In genomic region chr1:22710688-22711024, GRCh38 we compare ENCODE assay signal across 8 cellular contexts. TPM values are rescaled to one million over a fixed set of nuclear protein-coding genes. Genes with fewer than 3 reads are reported as not detected.
A peak's percentile ranks its signal among the peaks of the same experiment; 100 is the strongest.
DNase-seq lines count a peak whose midpoint lies in the region; ATAC-seq and TF ChIP-seq lines count a peak whose summit lies in the region.

Gene EPHB2, plus strand, starts transcription at chr1:22710839. Its CDS starts 144 bp downstream, at chr1:22710983.

- peaks cover 12% of the 10 kb centered on the region for H3K27me3 ChIP-seq in neural progenitor cell

- no peak for TF ChIP-seq CTCF in fibroblast of villous mesenchyme (IDR thresholded peaks at IDR 0.05; ENCODE audit: insufficient read depth, low read depth, low read length)
- no peak for TF ChIP-seq CTCF in neural progenitor cell (IDR thresholded peaks at IDR 0.05)

- no peak within 1 kb of the TSS for H3K27ac ChIP-seq in neural progenitor cell

- H2AFZ ChIP-seq in neural progenitor cell (replicated peaks) = peak within 1 kb of the TSS; percentile 50

- peaks cover 43% of the 10 kb centered on the region for H4K20me1 ChIP-seq in neural progenitor cell (ENCODE audit: low read depth)

- no peaks in the 10 kb centered on the region for H3K36me3 ChIP-seq in neural progenitor cell

- peaks cover 44% of the 10 kb centered on the region for H3K79me2 ChIP-seq in neural progenitor cell (ENCODE audit: low read depth)

- H3K4me2 ChIP-seq in neural progenitor cell = peak within 1 kb of the TSS; percentile 99

- peaks cover 6% of the 10 kb centered on the region for H3K36me3 Mint-ChIP-seq in neural progenitor cell

- DNase-seq in EL (peak; percentile 53), fibroblast of villous mesenchyme (ENCODE audit: low read depth) (peak; percentile 44), neural progenitor cell (ENCODE audit: low spot score) (peak; percentile 82), superior temporal gyrus (ENCODE audit: extremely low spot score) (no peak), islet precursor cell (no peak)
- DNase-seq in Jurkat, Clone E6-1 (ENCODE audit: low read depth, low spot score) = no peak
- peak; percentile 39 for DNase-seq in activated T-cell treated with anti-CD3 and anti-CD28 coated beads, Interleukin-2, amount 50 U/mL, for 1 hour

- peak within 1 kb of the TSS; percentile 38 for H3K4me3 ChIP-seq in Jurkat, Clone E6-1 (ENCODE audit: low read length)
- H3K4me3 ChIP-seq in fibroblast of villous mesenchyme (ENCODE audit: low read depth, low read length) (peak within 1 kb of the TSS; percentile 61), neural progenitor cell (peak within 1 kb of the TSS; percentile 82)

- no peak for ATAC-seq in HG03097 (IDR thresholded peaks at IDR 0.05; ENCODE audit: low FRiP score, unreplicated experiment)

- H3K27me3 Mint-ChIP-seq in neural progenitor cell (ENCODE audit: insufficient read depth, low read depth) = peaks cover 18% of the 10 kb centered on the region

- no peaks in the 10 kb centered on the region for H3K9me3 ChIP-seq in neural progenitor cell (ENCODE audit: low read depth)

- no peaks in the 10 kb centered on the region for H3K9me3 Mint-ChIP-seq in neural progenitor cell

- H3K4me1 ChIP-seq in neural progenitor cell = peaks cover 29% of the 10 kb centered on the region

- peak within 1 kb of the TSS; percentile 88 for H3K27ac Mint-ChIP-seq in neural progenitor cell

- peak within 1 kb of the TSS; percentile 93 for H3K4me3 Mint-ChIP-seq in neural progenitor cell

- peaks cover 29% of the 10 kb centered on the region for H3F3A ChIP-seq in neural progenitor cell (ENCODE audit: low read depth)

- H3K4me1 Mint-ChIP-seq in neural progenitor cell = peaks cover 42% of the 10 kb centered on the region

- H3K9ac ChIP-seq in neural progenitor cell = no peak within 1 kb of the TSS

RNA-seq across cellular contexts. Expression of gene EPHB2, which starts in this region (rescaled TPM):
- 8.7 TPM for polyA plus RNA-seq in Jurkat, Clone E6-1 (2012; ENCODE audit: insufficient read depth, insufficient read length)
- 4.3 and 9.7 TPM in 2 replicates for total RNA-seq in fibroblast of villous mesenchyme
- 38.3 and 80.2 TPM in 2 replicates for total RNA-seq in neural progenitor cell (ENCODE audit: low replicate concordance)

Comparison
In these comparisons a context has a peak if more than half of its experiments do, and no peak if none do; other contexts are left out.
1. DNase-seq: peak in EL (single experiment), activated T-cell treated with anti-CD3 and anti-CD28 coated beads, Interleukin-2, amount 50 U/mL, for 1 hour (single experiment), fibroblast of villous mesenchyme (single experiment) and neural progenitor cell (single experiment); none in Jurkat, Clone E6-1 (single experiment), superior temporal gyrus (single experiment) and islet precursor cell (single experiment).
2. Peak in every context shown above with its lines, with median percentiles within 50 percentile points of each other: H3K4me3 ChIP-seq.